ENCODE assay signal across 8 cellular contexts in genomic region chr1:10867138-10867721, GRCh38.
A peak's percentile ranks its signal among the peaks of the same experiment; 100 is the strongest.
DNase-seq lines count a peak whose midpoint lies in the region; ATAC-seq, FAIRE-seq and TF ChIP-seq lines count a peak whose summit lies in the region.

No MANE protein-coding gene starts in this region.

- peak; percentile 44 for TF ChIP-seq CTCF in SU-DHL-6 (IDR thresholded peaks at IDR 0.05; ENCODE audit: insufficient read depth, low read length, poor library complexity, severe bottlenecking)

- H3K9me3 ChIP-seq in SU-DHL-6 (ENCODE audit: insufficient read depth, low read length) (no peaks in the 10 kb centered on the region), skeletal muscle satellite cell (replicated peaks; ENCODE audit: low read length) (no peaks in the 10 kb centered on the region)

- H3K9ac ChIP-seq in SU-DHL-6 (ENCODE audit: low read length): no peak overlapping the region; the same call in 1 of the 2 replicates
- no peak overlapping the region for H3K9ac ChIP-seq in skeletal muscle satellite cell (ENCODE audit: low read depth, low read length)

- no peak for FAIRE-seq in HTR-8/SVneo (lab: Jason Lieb, UNC)

- H3K9me2 ChIP-seq in SU-DHL-6 (replicated peaks; ENCODE audit: insufficient read depth, low read length): no peaks in the 10 kb centered on the region

- H4K20me1 ChIP-seq in SU-DHL-6 (ENCODE audit: low read depth, low read length): no peaks in the 10 kb centered on the region

- H3K36me3 ChIP-seq in SU-DHL-6 (ENCODE audit: low read length) (no peaks in the 10 kb centered on the region), skeletal muscle satellite cell (ENCODE audit: insufficient read depth, low read length) (no peaks in the 10 kb centered on the region)

- peak overlapping the region; percentile 30 for H3K4me2 ChIP-seq in SU-DHL-6 (ENCODE audit: low read depth, low read length, poor library complexity, severe bottlenecking)
- H3K4me2 ChIP-seq in skeletal muscle satellite cell (ENCODE audit: low read length): peak overlapping the region; percentile 86

- no peaks in the 10 kb centered on the region for H3K79me2 ChIP-seq in SU-DHL-6 (ENCODE audit: insufficient read depth, low read length)

- no peaks in the 10 kb centered on the region for H3F3A ChIP-seq in SU-DHL-6 (ENCODE audit: insufficient read depth)

- H3K27me3 ChIP-seq in SU-DHL-6 (ENCODE audit: low read length) (no peaks in the 10 kb centered on the region), skeletal muscle satellite cell (ENCODE audit: control insufficient read depth, insufficient read depth, low read length) (peaks cover 74% of the 10 kb centered on the region)

- DNase-seq in DMS153 treated with DMSO at 0.1 percent for 48 hours (lab: John Stamatoyannopoulos, UW; ENCODE audit: unreplicated experiment) (peak; percentile 34), HTR-8/SVneo (ENCODE audit: insufficient read length, low spot score) (peak; percentile 60), hepatic stellate cell (ENCODE audit: low spot score) (peak; percentile 68)
- DNase-seq in activated naive CD8-positive, alpha-beta T cell treated with anti-CD3 and anti-CD28 coated beads, Interleukin-2, amount 50 U/mL, for 16 hours (ENCODE audit: low read depth, low spot score): peak; percentile 11

- H3K4me3 ChIP-seq in SU-DHL-6 (ENCODE audit: insufficient read depth, low read length, poor library complexity, severe bottlenecking) (no peak overlapping the region), skeletal muscle satellite cell (ENCODE audit: low read length) (peak overlapping the region; percentile 64)

- no peak overlapping the region for H3K27ac ChIP-seq in SU-DHL-6 (ENCODE audit: low read depth, low read length)

- ATAC-seq in GM18502 (IDR thresholded peaks at IDR 0.05; ENCODE audit: poor library complexity, unreplicated experiment): no peak
- no peak for ATAC-seq in HG03175 (IDR thresholded peaks at IDR 0.05; ENCODE audit: unreplicated experiment)

- peak overlapping the region; percentile 64 for H2AFZ ChIP-seq in SU-DHL-6 (ENCODE audit: low read depth, low read length, severe bottlenecking)

- peaks cover 6% of the 10 kb centered on the region for H3K4me1 ChIP-seq in skeletal muscle satellite cell (ENCODE audit: control insufficient read depth, insufficient read depth, low read length)

Comparison
In these comparisons a context has a peak if more than half of its experiments do, and no peak if none do; other contexts are left out.
1. DNase-seq: peak in every context shown above with its lines; median percentile 68 in hepatic stellate cell; 60 in HTR-8/SVneo; 34 in DMS153 treated with DMSO at 0.1 percent for 48 hours; 11 in activated naive CD8-positive, alpha-beta T cell treated with anti-CD3 and anti-CD28 coated beads, Interleukin-2, amount 50 U/mL, for 16 hours.